8 cellular contexts compared by ENCODE assay signal in genomic region chr4:145619639-145619996, GRCh38. TPM values are rescaled to one million over a fixed set of nuclear protein-coding genes. Genes with fewer than 3 reads are reported as not detected.
A peak's percentile ranks its signal among the peaks of the same experiment; 100 is the strongest.
DNase-seq lines count a peak whose midpoint lies in the region; ATAC-seq and TF ChIP-seq lines count a peak whose summit lies in the region.

No MANE protein-coding gene starts in this region.

- CTCF ChIA-PET in Panc1 (lab: Charles Lee), result interaction anchor here (0.6 kb wide), 2 partner anchors 349 to 431 kb away, joined by 3 to 4 read pairs; no protein-coding TSS in a partner anchor

- peak; percentile 55 for DNase-seq in A172 (ENCODE audit: low spot score)
- no peak for DNase-seq in Panc1 (ENCODE audit: low read depth, low spot score)
- DNase-seq in adrenal gland, result peak; percentile 29 to 73 (median 57)
- no peak for DNase-seq in iPS DF 6.9 (ENCODE audit: low read depth, low spot score)
- DNase-seq in NCI-H1048 (lab: John Stamatoyannopoulos, UW), result no peak

- in situ Hi-C loops in Panc1 (cut with HindIII; ENCODE audit: low pct_unique_long_range_greater_than_20kb, low sequenced_read_pairs), result no loop called here

- H3K27ac ChIP-seq in Panc1 (ENCODE audit: low read length) (peak overlapping the region; percentile 94), adrenal gland (peak overlapping the region; percentile 28 to 98 (median 97)), iPS DF 6.9 (ENCODE audit: low read length) (no peak overlapping the region)

- peak; percentile 53 for ATAC-seq in GM18517 (IDR thresholded peaks at IDR 0.05; ENCODE audit: unreplicated experiment)
- peak; percentile 49 for ATAC-seq in HG03045 (IDR thresholded peaks at IDR 0.05; ENCODE audit: unreplicated experiment)
- ATAC-seq in Panc1, result peak; percentile 65

- no peaks in the 10 kb centered on the region; the same call in 1 of the 2 replicates for H3K36me3 ChIP-seq in Panc1 (ENCODE audit: control insufficient read depth, insufficient read depth, low read length)
- H3K36me3 ChIP-seq in adrenal gland (replicated peaks in 1 of 2), result no peaks in the 10 kb centered on the region
- no peaks in the 10 kb centered on the region for H3K36me3 ChIP-seq in iPS DF 6.9 (ENCODE audit: control insufficient read depth, insufficient read depth, low read length)
- H3K36me3 ChIP-seq in skeletal muscle satellite cell (ENCODE audit: insufficient read depth, low read length), result no peaks in the 10 kb centered on the region

- H3K27me3 ChIP-seq in Panc1 (ENCODE audit: control insufficient read depth, insufficient read depth, low read length) (no peaks in the 10 kb centered on the region), adrenal gland (no peaks in the 10 kb centered on the region), iPS DF 6.9 (ENCODE audit: control insufficient read depth, insufficient read depth, low read length) (no peaks in the 10 kb centered on the region), skeletal muscle satellite cell (ENCODE audit: control insufficient read depth, insufficient read depth, low read length) (no peaks in the 10 kb centered on the region)

- H3K4me1 ChIP-seq in Panc1 (ENCODE audit: control insufficient read depth, insufficient read depth, low read length) (peaks cover 6% of the 10 kb centered on the region; the same call in 1 of the 2 replicates), adrenal gland (replicated peaks in 1 of 2) (peaks cover 4 to 16% of the 10 kb centered on the region in 2 donors), iPS DF 6.9 (ENCODE audit: control insufficient read depth, insufficient read depth, low read length) (no peaks in the 10 kb centered on the region), skeletal muscle satellite cell (ENCODE audit: control insufficient read depth, insufficient read depth, low read length) (peaks cover 25% of the 10 kb centered on the region)

- 0 to 1% (median 0%) methylated on average over 9 of the region's 9 CpGs for WGBS in adrenal gland, 4 donors
- no CpG with 5 or more reads among the region's 9 CpGs for WGBS in iPS DF 6.9 (ENCODE audit: insufficient coverage, insufficient read length)

- peak overlapping the region; percentile 85 for H3K4me2 ChIP-seq in skeletal muscle satellite cell (ENCODE audit: low read length)

- BruUV-seq in Panc1 (replicated peaks; lab: Mats Ljungman, UMichigan), result TSS peak; percentile 82

- TF ChIP-seq POLR2A in adrenal gland (IDR thresholded peaks at IDR 0.05), result no peak

- peak overlapping the region; percentile 86 to 90 for H3K4me3 ChIP-seq in Panc1 (ENCODE audit: low read depth in 2 of 2, low read length in 2 of 2)
- peak overlapping the region; percentile 42 to 88 (median 68) for H3K4me3 ChIP-seq in adrenal gland
- peak overlapping the region; percentile 67; the same call in 1 of the 2 replicates for H3K4me3 ChIP-seq in iPS DF 6.9 (ENCODE audit: low read length)
- H3K4me3 ChIP-seq in skeletal muscle satellite cell (ENCODE audit: low read length), result peak overlapping the region; percentile 97

- POLR2A ChIA-PET in Panc1 (lab: Charles Lee), result no interaction called here

- H3K9me3 ChIP-seq in Panc1 (ENCODE audit: control insufficient read depth, insufficient read depth, low read depth, low read length), result no peaks in the 10 kb centered on the region
- peaks cover 0 to 5% (median 0%) of the 10 kb centered on the region in 3 donors for H3K9me3 ChIP-seq in adrenal gland (replicated peaks in 1 of 3)
- no peaks in the 10 kb centered on the region; the same call in 1 of the 2 replicates for H3K9me3 ChIP-seq in iPS DF 6.9 (ENCODE audit: control insufficient read depth, insufficient read depth, low read length)
- no peaks in the 10 kb centered on the region for H3K9me3 ChIP-seq in skeletal muscle satellite cell (replicated peaks; ENCODE audit: low read length)

- intact Hi-C loops in Panc1 (cut with micrococcal nuclease; ENCODE audit: unreplicated experiment) (loop anchor here (5.0 to 10.0 kb wide), 2 partner anchors 135 to 402 kb away; partner anchors contain the start of gene SMAD1), adrenal gland (cut with DNase I) (loop anchor here in 1 of 2 donors (10.0 kb wide), 1 partner anchor 385 kb away; no protein-coding TSS in a partner anchor)

- peak overlapping the region; percentile 100 for H3K9ac ChIP-seq in skeletal muscle satellite cell (ENCODE audit: low read depth, low read length)

- TF ChIP-seq CTCF in Panc1 (IDR thresholded peaks at IDR 0.05), result peak; percentile 58
- TF ChIP-seq CTCF in adrenal gland (IDR thresholded peaks at IDR 0.05), result no peak

RNA-seq across cellular contexts. Expression of gene MMAA, which starts 0.4 kb away (rescaled TPM):
- total RNA-seq in A172 (2014; rRNA removed; shearing (Covaris generic)), result 3.4 and 4.6 TPM in 2 replicates
- 2.2 TPM for total RNA-seq in Panc1 (2021; ENCODE audit: unreplicated experiment)
- 3.2 TPM for polyA plus RNA-seq in Panc1 (2012; ENCODE audit: insufficient read length)
- 10 to 100 TPM in 4 of 8 donors, 1 to 10 TPM in 4; 4.8 to 19.3 (median 9.6) TPM for total RNA-seq in adrenal gland
- 10 to 100 TPM; 19.0 to 19.9 (median 19.3) TPM for polyA plus RNA-seq in adrenal gland
- total RNA-seq in skeletal muscle satellite cell (2012; rRNA removed), result 3.1 and 4.1 TPM in 2 replicates

Comparison
In these comparisons a context has a peak if more than half of its experiments do, and no peak if none do; other contexts are left out.
1. DNase-seq: peak in A172 (single experiment) and adrenal gland (7 of 7); none in Panc1 (single experiment), iPS DF 6.9 (single experiment) and NCI-H1048 (single experiment).
2. Peak in every context shown above with its lines, with median percentiles within 50 percentile points of each other: ATAC-seq and H3K4me3 ChIP-seq.